Comparison of ENCODE assay signal across 1 cellular context in genomic region chr18:79934311-79935097, GRCh38.
TF ChIP-seq lines count a peak whose summit lies in the region.

No MANE protein-coding gene starts in this region.

TF ChIP-seq in H1, 55 proteins besides CTCF, POLR2A, EP300 and RAD21:
- TF ChIP-seq KDM5A (IDR thresholded peaks at IDR 0.05; ENCODE audit: low read length) (no peak), YY1 (IDR thresholded peaks at IDR 0.05; ENCODE audit: low read depth, low read length) (no peak), RBBP5 (IDR thresholded peaks at IDR 0.05; ENCODE audit: borderline replicate concordance, low read depth, low read length) (no peak), GABPA (IDR thresholded peaks at IDR 0.05; ENCODE audit: borderline replicate concordance, insufficient read depth, low read length) (no peak), MAFK (IDR thresholded peaks at IDR 0.05; ENCODE audit: low read depth, low read length) (no peak), RXRA (IDR thresholded peaks at IDR 0.05; ENCODE audit: insufficient read depth, low read depth, low read length) (no peak)
